1 cellular context compared by ENCODE assay signal in genomic region chr3:179772297-179772696, GRCh38.
TF ChIP-seq lines count a peak whose summit lies in the region.

No MANE protein-coding gene starts in this region.

TF ChIP-seq in WTC11, 78 proteins besides CTCF, POLR2A, EP300 and RAD21 (continued from another document):
- no peak for TF ChIP-seq STAT6 (CRISPR knock-in tag; conservative IDR thresholded peaks at IDR 0.05; ENCODE audit: low read depth)
- no peak for TF ChIP-seq PRRX2 (CRISPR knock-in tag; IDR thresholded peaks at IDR 0.05)
- no peak for TF ChIP-seq CREM (CRISPR knock-in tag; IDR thresholded peaks at IDR 0.05)
- no peak for TF ChIP-seq ZMAT4 (CRISPR knock-in tag; IDR thresholded peaks at IDR 0.05)
TF ChIP-seq in WTC11: peak in this region for 1.
